In the genomic region with DNA sequence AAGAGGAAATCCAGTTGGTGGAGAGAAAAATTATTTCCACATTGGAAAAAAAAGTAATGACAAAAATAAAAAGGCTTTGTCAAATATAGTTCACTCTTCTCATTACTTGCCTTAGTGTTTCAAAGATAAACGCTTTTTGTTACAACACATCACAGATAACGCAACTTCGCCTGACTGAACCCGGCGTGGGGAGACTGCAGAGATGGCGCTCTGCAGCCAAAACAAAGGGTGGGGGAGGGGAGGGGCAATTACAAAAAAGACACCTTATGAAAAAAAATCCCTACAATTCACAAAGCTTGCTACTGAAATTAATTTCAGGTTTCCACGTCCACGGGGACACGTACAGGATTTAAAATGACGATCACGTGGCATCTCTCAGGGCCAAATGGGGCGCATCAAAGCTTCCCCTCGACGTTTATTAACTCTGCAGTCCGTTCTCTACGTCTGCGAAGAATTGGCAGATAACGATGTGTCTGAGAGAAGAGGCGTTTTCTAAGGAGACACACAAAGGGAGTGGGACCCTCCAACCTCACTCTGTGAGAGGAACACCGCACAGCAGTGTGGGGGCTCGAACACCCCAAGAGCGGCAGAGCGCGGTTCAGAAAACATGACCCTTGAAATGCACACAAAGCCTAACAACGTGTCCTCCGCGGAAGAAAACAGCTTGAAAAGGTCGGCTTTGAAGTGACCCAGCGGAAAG, we compare ENCODE assay signal across 1 cellular context.
A peak's percentile ranks its signal among the peaks of the same experiment; 100 is the strongest.
TF ChIP-seq lines count a peak whose summit lies in the region.

No MANE protein-coding gene starts in this region.

TF ChIP-seq in H1, 55 proteins besides CTCF, POLR2A, EP300 and RAD21:
- TF ChIP-seq SIRT6 (IDR thresholded peaks at IDR 0.05; ENCODE audit: low read length) (no peak), BACH1 (IDR thresholded peaks at IDR 0.05; ENCODE audit: low read length) (0 out of 2 replicates have a peak, but pooled peaks have one; percentile 7), SIN3A (conservative IDR thresholded peaks at IDR 0.05 in 1 of 2, IDR thresholded peaks at IDR 0.05 in 1 of 2; ENCODE audit: low read depth in 1 of 2, low read length in 2 of 2) (0 out of 4 replicates have a peak, but pooled peaks of 1 of the 2 experiments have one; percentile 41), TCF12 (IDR thresholded peaks at IDR 0.05; ENCODE audit: low read depth, low read length) (no peak), CHD1 (IDR thresholded peaks at IDR 0.05; ENCODE audit: low read depth, low read length) (no peak), RNF2 (IDR thresholded peaks at IDR 0.05; ENCODE audit: borderline replicate concordance, low read depth, low read length, missing control alignments, poor library complexity, severe bottlenecking) (no peak), GTF2F1 (IDR thresholded peaks at IDR 0.05; ENCODE audit: borderline replicate concordance, low read depth, low read length) (no peak), KDM4A (IDR thresholded peaks at IDR 0.05; ENCODE audit: low read depth, low read length, severe bottlenecking) (peak; percentile 8), ASH2L (IDR thresholded peaks at IDR 0.05; ENCODE audit: low read length) (peak; percentile 82), HDAC2 (IDR thresholded peaks at IDR 0.05; ENCODE audit: borderline replicate concordance in 1 of 2, low read depth in 2 of 2, low read length in 2 of 2) (0 out of 4 replicates have a peak, but pooled peaks of 1 of the 2 experiments have one; percentile 8)
- TF ChIP-seq, protein P1, sequence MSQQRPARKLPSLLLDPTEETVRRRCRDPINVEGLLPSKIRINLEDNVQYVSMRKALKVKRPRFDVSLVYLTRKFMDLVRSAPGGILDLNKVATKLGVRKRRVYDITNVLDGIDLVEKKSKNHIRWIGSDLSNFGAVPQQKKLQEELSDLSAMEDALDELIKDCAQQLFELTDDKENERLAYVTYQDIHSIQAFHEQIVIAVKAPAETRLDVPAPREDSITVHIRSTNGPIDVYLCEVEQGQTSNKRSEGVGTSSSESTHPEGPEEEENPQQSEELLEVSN (IDR thresholded peaks at IDR 0.05), result peak; percentile 32; the same call in 1 of the 2 replicates
